17 cellular contexts compared by ENCODE assay signal in genomic region chr4:160423879-160424451, GRCh38.
A peak's percentile ranks its signal among the peaks of the same experiment; 100 is the strongest.
DNase-seq lines count a peak whose midpoint lies in the region; FAIRE-seq and TF ChIP-seq lines count a peak whose summit lies in the region.
"Had no signal": no experiment of that assay in that cellular context is flagged by ENCODE, and none has a peak within 500 bp of the region (broad histone marks: within the 10 kb centered on the region; RNA-seq: fewer than 3 reads in every experiment).

No MANE protein-coding gene starts in this region.

- no peaks in the 10 kb centered on the region for H3K4me1 ChIP-seq in kidney (ENCODE audit: control insufficient read depth in 1 of 2, insufficient read depth in 1 of 2, low read depth in 1 of 2, low read length in 2 of 2)
- H3K4me1 ChIP-seq: lower lobe of right lung, right atrium auricular region had no signal

- no peak for TF ChIP-seq CTCF in kidney (IDR thresholded peaks at IDR 0.05; ENCODE audit: borderline replicate concordance, extremely low read depth, insufficient read depth)

- H3K4me3 ChIP-seq in kidney (ENCODE audit: low read length in 2 of 2), result no peak overlapping the region
- H3K4me3 ChIP-seq: lower lobe of right lung, right atrium auricular region had no signal

- peak; percentile 65 for DNase-seq in ELR (ENCODE audit: low read depth)
- DNase-seq in M059J (ENCODE audit: low read depth), result peak; percentile 5
- peak; percentile 1 for DNase-seq in amniotic epithelial cell (ENCODE audit: low read depth)
- peak; percentile 23 for DNase-seq in myocyte (ENCODE audit: low read depth)
- no peak for DNase-seq in midbrain (lab: John Stamatoyannopoulos, UW)
- no peak for DNase-seq in NCI-H2171 treated with DMSO at 0.1 percent for 48 hours (lab: John Stamatoyannopoulos, UW)
- DNase-seq in kidney, result no peak
- no peak for DNase-seq in activated CD4-positive, CD25-positive, alpha-beta regulatory T cell treated with anti-CD3 and anti-CD28 coated beads, Interleukin-2, amount 50 U/mL, for 72 hours
- DNase-seq: activated naive CD8-positive, alpha-beta T cell treated with anti-CD3 and anti-CD28 coated beads, Interleukin-2, amount 50 U/mL, for 24 hours; foreskin melanocyte; lower lobe of right lung; NCI-H1092; SK-N-SH; stimulated activated CD4-positive, alpha-beta T cell treated with anti-CD3 and anti-CD28 coated beads, Interleukin-1b, Interleukin-23, amount 100 ng/mL, for 48 hours; substantia nigra had no signal

- H3K9me3 ChIP-seq in kidney (ENCODE audit: control insufficient read depth in 1 of 2, low read length in 2 of 2), result no peaks in the 10 kb centered on the region
- H3K9me3 ChIP-seq: lower lobe of right lung, right atrium auricular region had no signal

- no peak overlapping the region for H3K9ac ChIP-seq in kidney (ENCODE audit: low read length in 2 of 2)
- H3K9ac ChIP-seq: SK-N-SH had no signal

- intact Hi-C loops in kidney (cut with DNase I), result no loop called here

- no peaks in the 10 kb centered on the region for H3K36me3 ChIP-seq in kidney (ENCODE audit: control insufficient read depth in 1 of 2, insufficient read depth in 2 of 2, low read length in 2 of 2)
- H3K36me3 ChIP-seq: lower lobe of right lung, right atrium auricular region had no signal

- no peak for FAIRE-seq in kidney (lab: Jason Lieb, UNC)
- FAIRE-seq: H54 had no signal

- H3K27ac ChIP-seq in kidney (ENCODE audit: low read depth in 2 of 2, low read length in 2 of 2), result no peak overlapping the region
- H3K27ac ChIP-seq: lower lobe of right lung, right atrium auricular region had no signal

Comparison
In these comparisons a context has a peak if more than half of its experiments do, and no peak if none do; other contexts are left out.
1. DNase-seq: peak in ELR (single experiment), M059J (single experiment), amniotic epithelial cell (single experiment) and myocyte (single experiment); none in midbrain (single experiment), NCI-H2171 treated with DMSO at 0.1 percent for 48 hours (single experiment), kidney (single experiment) and activated CD4-positive, CD25-positive, alpha-beta regulatory T cell treated with anti-CD3 and anti-CD28 coated beads, Interleukin-2, amount 50 U/mL, for 72 hours (single experiment).